In the genomic region with DNA sequence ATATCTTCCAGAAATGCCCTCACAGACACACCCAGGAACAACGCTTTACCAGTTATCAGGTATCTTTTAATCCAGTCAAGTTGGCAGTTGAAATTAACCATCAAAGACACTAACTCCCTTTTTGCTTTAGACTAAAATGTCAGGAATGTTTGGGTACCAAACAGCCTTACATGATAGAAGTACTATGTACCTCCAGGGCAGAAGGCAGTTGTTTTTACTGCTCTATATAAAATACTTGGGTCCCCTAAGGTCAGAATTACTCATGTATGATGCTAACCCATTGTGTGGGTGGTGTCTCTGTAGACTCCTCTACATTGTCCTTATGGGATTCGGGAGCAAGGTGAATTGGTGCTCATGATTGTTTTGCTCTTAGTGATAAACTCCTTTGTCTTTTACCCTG, we compare ENCODE assay signal across 31 cellular contexts.
"Had no signal": no experiment of that assay in that cellular context is flagged by ENCODE, and none has a peak within 500 bp of the region (broad histone marks: within the 10 kb centered on the region; RNA-seq: fewer than 3 reads in every experiment).

No MANE protein-coding gene starts in this region.

- H3K27me3 ChIP-seq: adrenal gland, body of pancreas, esophagus muscularis mucosa, gastroesophageal sphincter, heart right ventricle, hepatocyte had no signal

- DNase-seq: activated B cell treated with CpG ODN at 0.5 μM for 24 hours; activated CD4-positive, alpha-beta T cell treated with anti-CD3 and anti-CD28 coated beads for 48 hours; activated CD4-positive, alpha-beta T cell treated with anti-CD3 and anti-CD28 coated beads, Interleukin-2, amount 50 U/mL, for 1 hour; activated CD4-positive, alpha-beta T cell treated with anti-CD3 and anti-CD28 coated beads, Interleukin-2, amount 50 U/mL, for 48 hours; activated CD8-positive, alpha-beta memory T cell treated with anti-CD3 and anti-CD28 coated beads for 24 hours; activated CD8-positive, alpha-beta T cell treated with anti-CD3 and anti-CD28 coated beads for 36 hours; activated effector memory CD4-positive, alpha-beta T cell treated with anti-CD3 and anti-CD28 coated beads, Interleukin-2, amount 50 U/mL, for 16 hours; activated naive CD4-positive, alpha-beta T cell treated with anti-CD3 and anti-CD28 coated beads, Interleukin-2, amount 10 ng/mL, durations not matched to agents 7 days and 5 days; activated naive CD8-positive, alpha-beta T cell treated with anti-CD3 and anti-CD28 coated beads, Interleukin-2, amount 10 ng/mL, durations not matched to agents 7 days and 5 days; activated T-cell treated with anti-CD3 and anti-CD28 coated beads, Interleukin-2, amount 50 U/mL, for 1 hour; activated T-cell treated with anti-CD3 and anti-CD28 coated beads, Interleukin-2, amount 50 U/mL, for 48 hours; adrenal gland; amygdala; aorta; body of pancreas; dorsolateral prefrontal cortex; effector memory CD4-positive, alpha-beta T cell; endodermal cell; erythroblast; foreskin melanocyte; heart right ventricle; T-cell; T1000; WERI-Rb-1 had no signal

- H3K4me3 ChIP-seq: adrenal gland, body of pancreas, coronary artery, dorsolateral prefrontal cortex, esophagus muscularis mucosa, gastroesophageal sphincter, heart right ventricle, hepatocyte had no signal

- FAIRE-seq: bronchial epithelial cell had no signal

- H3K36me3 ChIP-seq: adrenal gland, esophagus muscularis mucosa, gastroesophageal sphincter, heart right ventricle, WERI-Rb-1 had no signal

- ATAC-seq: activated CD4-positive, CD25-positive, alpha-beta regulatory T cell treated with anti-CD3 and anti-CD28 coated beads, Interleukin-2, amount 50 U/mL, for 24 hours; activated CD8-positive, alpha-beta T cell treated with anti-CD3 and anti-CD28 coated beads for 36 hours; activated naive CD4-positive, alpha-beta T cell treated with anti-CD3 and anti-CD28 coated beads, Interleukin-2, amount 50 U/mL, for 72 hours; body of pancreas; gastroesophageal sphincter; heart right ventricle; T-cell had no signal

- H3K9me3 ChIP-seq: adrenal gland, body of pancreas, esophagus muscularis mucosa, gastroesophageal sphincter, heart right ventricle had no signal

- H3K4me1 ChIP-seq: esophagus muscularis mucosa, gastroesophageal sphincter had no signal
